17 cellular contexts compared by ENCODE assay signal in genomic region chrX:31366076-31366475, GRCh38.
DNase-seq lines count a peak whose midpoint lies in the region; TF ChIP-seq lines count a peak whose summit lies in the region.
"Had no signal": no experiment of that assay in that cellular context is flagged by ENCODE, and none has a peak within 500 bp of the region (broad histone marks: within the 10 kb centered on the region; RNA-seq: fewer than 3 reads in every experiment).

No MANE protein-coding gene starts in this region.

- H3K4me1 ChIP-seq in OCI-LY7 (ENCODE audit: insufficient read depth, low read length, poor library complexity, severe bottlenecking) = no peaks in the 10 kb centered on the region
- H3K4me1 ChIP-seq in A673 (ENCODE audit: insufficient read depth, low read length, poor library complexity, severe bottlenecking) = no peaks in the 10 kb centered on the region

- H4K20me1 ChIP-seq in OCI-LY7 (ENCODE audit: insufficient read depth, low read length) = no peaks in the 10 kb centered on the region

- POLR2A ChIA-PET in OCI-LY7 (lab: Charles Lee) (interaction anchor here (0.6 to 1.4 kb wide), 3 partner anchors 15 to 177 kb away, joined by 3 to 5 read pairs (median 3); no protein-coding TSS in a partner anchor), A673 (lab: Charles Lee; ENCODE audit: low non-redundant PET) (no interaction called here)

- H3K36me3 Mint-ChIP-seq in type B pancreatic cell = no peaks in the 10 kb centered on the region
- H3K36me3 Mint-ChIP-seq: CD4-positive, CD25-positive, alpha-beta regulatory T cell had no signal

- H3K36me3 ChIP-seq in OCI-LY7 (ENCODE audit: insufficient read depth, low read length) (no peaks in the 10 kb centered on the region), A673 (ENCODE audit: insufficient read depth, low read length, poor library complexity, severe bottlenecking) (no peaks in the 10 kb centered on the region)

- H3K9me3 ChIP-seq in OCI-LY7 (ENCODE audit: low read length) (no peaks in the 10 kb centered on the region), A673 (ENCODE audit: low read depth, low read length, poor library complexity, severe bottlenecking) (no peaks in the 10 kb centered on the region)

- in situ Hi-C loops in ACHN (cut with HindIII; ENCODE audit: low pct_ligation_motif_present, low pct_unique_long_range_greater_than_20kb, low sequenced_read_pairs) = no loop called here

- no peaks in the 10 kb centered on the region for H3K4me1 Mint-ChIP-seq in type B pancreatic cell (ENCODE audit: unreplicated experiment)
- H3K4me1 Mint-ChIP-seq: CD4-positive, CD25-positive, alpha-beta regulatory T cell had no signal

- BruUV-seq in OCI-LY7 (replicated peaks; lab: Mats Ljungman, UMichigan) (no TSS peak), A673 (replicated peaks; lab: Mats Ljungman, UMichigan) (no TSS peak)

- no peak overlapping the region for H3K27ac Mint-ChIP-seq in type B pancreatic cell
- H3K27ac Mint-ChIP-seq: CD4-positive, CD25-positive, alpha-beta regulatory T cell; HFFc6 had no signal

- H3K9me3 Mint-ChIP-seq in type B pancreatic cell = peaks cover 4% of the 10 kb centered on the region
- H3K9me3 Mint-ChIP-seq: HFFc6 had no signal

- peak overlapping the region; percentile 5; the same call in 1 of the 2 replicates for H3K4me2 ChIP-seq in OCI-LY7 (ENCODE audit: low read length)

- no peaks in the 10 kb centered on the region for H3K9me2 ChIP-seq in OCI-LY7 (ENCODE audit: insufficient read depth, low read length)

- CTCF ChIA-PET in OCI-LY7 (lab: Charles Lee; ENCODE audit: unreplicated experiment) = no interaction called here
- CTCF ChIA-PET in A673 (lab: Charles Lee) = no interaction called here

- DNase-seq in ACHN (peak; percentile 58), HK-2 (ENCODE audit: unreplicated experiment) (peak; percentile 18), OCI-LY7 (ENCODE audit: low spot score) (peak; percentile 1), epithelial cell of proximal tubule (ENCODE audit: low read depth) (peak; percentile 1), type B pancreatic cell (ENCODE audit: extremely low spot score, unreplicated experiment) (no peak), NOMO-1 treated with dmso at 0.1 percent for 144 hours (lab: John Stamatoyannopoulos, UW; ENCODE audit: unreplicated experiment) (no peak), NCI-H1694 treated with DMSO at 0.1 percent for 48 hours (lab: John Stamatoyannopoulos, UW) (no peak), A673 (ENCODE audit: low spot score) (no peak)
- DNase-seq: CD4-positive, CD25-positive, alpha-beta regulatory T cell; DND-41; HFFc6; NCI-H1417 treated with DMSO at 0.1 percent for 48 hours; NCI-H2029 treated with DMSO at 0.1 percent for 48 hours; NCI-H524 treated with DMSO at 0.1 percent for 48 hours; NK-92 treated with Interleukin-12 subunit alpha and Interleukin-12 subunit beta, amount 100 ng/mL, for 24 hours; SHP77; T-helper 2 cell had no signal

- no peak overlapping the region for H3K4me3 Mint-ChIP-seq in type B pancreatic cell
- H3K4me3 Mint-ChIP-seq: CD4-positive, CD25-positive, alpha-beta regulatory T cell; HFFc6 had no signal

- no peaks in the 10 kb centered on the region for H3K27me3 Mint-ChIP-seq in type B pancreatic cell
- H3K27me3 Mint-ChIP-seq: CD4-positive, CD25-positive, alpha-beta regulatory T cell had no signal

- H2AFZ ChIP-seq in OCI-LY7 (ENCODE audit: low read length) = no peak overlapping the region

- H3K4me3 ChIP-seq in OCI-LY7 (ENCODE audit: low read depth, low read length, poor library complexity, severe bottlenecking) = no peak overlapping the region
- no peak overlapping the region for H3K4me3 ChIP-seq in epithelial cell of proximal tubule (ENCODE audit: low read depth, low read length)
- H3K4me3 ChIP-seq in A673 (ENCODE audit: low read depth, low read length, poor library complexity, severe bottlenecking) = no peak overlapping the region

- H3K27ac ChIP-seq in OCI-LY7 (ENCODE audit: low read depth, low read length, poor library complexity, severe bottlenecking) (no peak overlapping the region), A673 (ENCODE audit: low read depth, low read length, poor library complexity, severe bottlenecking) (no peak overlapping the region)

- intact Hi-C loops in OCI-LY7 (cut with micrococcal nuclease; ENCODE audit: unreplicated experiment) (no loop called here), A673 (cut with micrococcal nuclease; ENCODE audit: unreplicated experiment) (no loop called here)

- no peaks in the 10 kb centered on the region for H3K79me2 ChIP-seq in OCI-LY7 (ENCODE audit: insufficient read depth, low read depth, low read length)

- TF ChIP-seq CTCF in OCI-LY7 (conservative IDR thresholded peaks at IDR 0.05; ENCODE audit: low read length) (no peak), epithelial cell of proximal tubule (conservative IDR thresholded peaks at IDR 0.05; ENCODE audit: low read depth, low read length) (no peak), type B pancreatic cell (conservative IDR thresholded peaks at IDR 0.05) (no peak), A673 (conservative IDR thresholded peaks at IDR 0.05; ENCODE audit: low read depth, low read length) (no peak)

- peaks cover 7% of the 10 kb centered on the region for H3K27me3 ChIP-seq in A673 (replicated peaks; ENCODE audit: insufficient read depth, low read depth, low read length, poor library complexity)

Comparison
In these comparisons a context has a peak if more than half of its experiments do, and no peak if none do; other contexts are left out.
1. DNase-seq: peak in ACHN (single experiment), HK-2 (single experiment), OCI-LY7 (single experiment) and epithelial cell of proximal tubule (single experiment); none in type B pancreatic cell (single experiment), NOMO-1 treated with dmso at 0.1 percent for 144 hours (single experiment), NCI-H1694 treated with DMSO at 0.1 percent for 48 hours (single experiment) and A673 (single experiment).